In genomic region chr2:241263061-241263460, GRCh38 we compare ENCODE assay signal across 21 cellular contexts. TPM values are rescaled to one million over a fixed set of nuclear protein-coding genes. Genes with fewer than 3 reads are reported as not detected.
DNase-seq lines count a peak whose midpoint lies in the region; ATAC-seq and TF ChIP-seq lines count a peak whose summit lies in the region.
"Had no signal": no experiment of that assay in that cellular context is flagged by ENCODE, and none has a peak within 500 bp of the region (broad histone marks: within the 10 kb centered on the region; RNA-seq: fewer than 3 reads in every experiment).

No MANE protein-coding gene starts in this region.

- no peak for ATAC-seq in activated T-cell treated with anti-CD3 and anti-CD28 coated beads, Interleukin-2, amount 50 U/mL, for 72 hours (replicated peaks in 1 of 2)
- no peak for ATAC-seq in central memory CD8-positive, alpha-beta T cell (replicated peaks; ENCODE audit: extremely low read depth, poor library complexity, severe bottlenecking)
- ATAC-seq: HCT116, Panc1 had no signal

- peaks cover 87% of the 10 kb centered on the region for H4K20me1 ChIP-seq in osteoblast (ENCODE audit: insufficient read depth, low read length)

- no peaks in the 10 kb centered on the region for H3K27me3 Mint-ChIP-seq in activated T-cell treated with anti-CD3 and anti-CD28 coated beads, Interleukin-2, amount 50 U/mL, for 24 hours
- no peaks in the 10 kb centered on the region for H3K27me3 Mint-ChIP-seq in activated T-cell treated with anti-CD3 and anti-CD28 coated beads, Interleukin-2, amount 50 U/mL, for 72 hours (ENCODE audit: low read depth)
- H3K27me3 Mint-ChIP-seq in central memory CD8-positive, alpha-beta T cell: no peaks in the 10 kb centered on the region

- H3K9me3 Mint-ChIP-seq in activated T-cell treated with anti-CD3 and anti-CD28 coated beads, Interleukin-2, amount 50 U/mL, for 24 hours: no peaks in the 10 kb centered on the region
- no peaks in the 10 kb centered on the region for H3K9me3 Mint-ChIP-seq in activated T-cell treated with anti-CD3 and anti-CD28 coated beads, Interleukin-2, amount 50 U/mL, for 72 hours
- no peaks in the 10 kb centered on the region for H3K9me3 Mint-ChIP-seq in central memory CD8-positive, alpha-beta T cell

- no peak for DNase-seq in activated T-cell treated with anti-CD3 and anti-CD28 coated beads, Interleukin-2, amount 50 U/mL, for 24 hours
- DNase-seq in activated T-cell treated with anti-CD3 and anti-CD28 coated beads, Interleukin-2, amount 50 U/mL, for 72 hours: no peak
- DNase-seq in H7 (peak; percentile 12), osteoblast (ENCODE audit: insufficient read length, low spot score, missing footprints) (peak; percentile 26), NCI-H69 (lab: John Stamatoyannopoulos, UW) (no peak), NCI-H748 treated with DMSO at 0.1 percent for 48 hours (lab: John Stamatoyannopoulos, UW) (no peak), pons (ENCODE audit: low spot score) (no peak)
- DNase-seq in central memory CD8-positive, alpha-beta T cell (ENCODE audit: low spot score in 2 of 2): no peak
- DNase-seq: 8988T, DMS153, DND-41, GOT3, KBM-7, MG63, NCI-H1694, NCI-H2029 treated with DMSO at 0.1 percent for 48 hours, NCI-H446 treated with DMSO at 0.1 percent for 48 hours, NCI-H526, SHP77 treated with DMSO at 0.1 percent for 48 hours had no signal

- TF ChIP-seq CTCF in osteoblast (IDR thresholded peaks at IDR 0.05; ENCODE audit: extremely low read depth, low read depth, low read length): no peak

- H3K27ac ChIP-seq in osteoblast (ENCODE audit: low read depth, low read length): no peak overlapping the region

- peaks cover 6% of the 10 kb centered on the region for H3K4me1 Mint-ChIP-seq in activated T-cell treated with anti-CD3 and anti-CD28 coated beads, Interleukin-2, amount 50 U/mL, for 24 hours (ENCODE audit: low read depth)
- no peaks in the 10 kb centered on the region for H3K4me1 Mint-ChIP-seq in activated T-cell treated with anti-CD3 and anti-CD28 coated beads, Interleukin-2, amount 50 U/mL, for 72 hours (ENCODE audit: low read depth)
- H3K4me1 Mint-ChIP-seq in central memory CD8-positive, alpha-beta T cell: peaks cover 12% of the 10 kb centered on the region

- H3K4me1 ChIP-seq in osteoblast (ENCODE audit: insufficient read depth, low read length): peaks cover 5% of the 10 kb centered on the region

- no peak overlapping the region for H3K4me3 Mint-ChIP-seq in activated T-cell treated with anti-CD3 and anti-CD28 coated beads, Interleukin-2, amount 50 U/mL, for 24 hours
- H3K4me3 Mint-ChIP-seq in activated T-cell treated with anti-CD3 and anti-CD28 coated beads, Interleukin-2, amount 50 U/mL, for 72 hours: no peak overlapping the region
- H3K4me3 Mint-ChIP-seq in central memory CD8-positive, alpha-beta T cell: no peak overlapping the region

- H3K4me2 ChIP-seq in osteoblast (ENCODE audit: insufficient read depth, low read length): no peak overlapping the region

- peaks cover 92% of the 10 kb centered on the region for H3K36me3 Mint-ChIP-seq in activated T-cell treated with anti-CD3 and anti-CD28 coated beads, Interleukin-2, amount 50 U/mL, for 24 hours (ENCODE audit: low read depth)
- peaks cover 12 to 30% of the 10 kb centered on the region in 2 donors for H3K36me3 Mint-ChIP-seq in activated T-cell treated with anti-CD3 and anti-CD28 coated beads, Interleukin-2, amount 50 U/mL, for 72 hours (ENCODE audit: insufficient read depth in 2 of 2)
- peaks cover 42% of the 10 kb centered on the region for H3K36me3 Mint-ChIP-seq in central memory CD8-positive, alpha-beta T cell (ENCODE audit: insufficient read depth)

- no peak overlapping the region for H3K4me3 ChIP-seq in H7 (ENCODE audit: insufficient read depth, low read depth, low read length)
- H3K4me3 ChIP-seq in osteoblast (ENCODE audit: insufficient read depth, low read length): no peak overlapping the region
- H3K4me3 ChIP-seq: MG63 had no signal

- H2AFZ ChIP-seq in osteoblast (ENCODE audit: low read length): no peak overlapping the region

- peaks cover 94% of the 10 kb centered on the region for H3K79me2 ChIP-seq in osteoblast (ENCODE audit: insufficient read depth, low read length)

- H3K27ac Mint-ChIP-seq in activated T-cell treated with anti-CD3 and anti-CD28 coated beads, Interleukin-2, amount 50 U/mL, for 24 hours: peak overlapping the region; percentile 10
- H3K27ac Mint-ChIP-seq in activated T-cell treated with anti-CD3 and anti-CD28 coated beads, Interleukin-2, amount 50 U/mL, for 72 hours: no peak overlapping the region
- peak overlapping the region; percentile 77 for H3K27ac Mint-ChIP-seq in central memory CD8-positive, alpha-beta T cell (ENCODE audit: low read depth)

- no peaks in the 10 kb centered on the region for H3K9me3 ChIP-seq in osteoblast (ENCODE audit: low read depth, low read length)
- H3K9me3 ChIP-seq: MG63 had no signal

- H3K36me3 ChIP-seq in H7 (replicated peaks; ENCODE audit: control insufficient read depth, insufficient read depth, low read length) (peaks cover 45% of the 10 kb centered on the region), osteoblast (ENCODE audit: insufficient read depth, low read length) (peaks cover 97% of the 10 kb centered on the region)

- H3K27me3 ChIP-seq in H7 (ENCODE audit: control insufficient read depth, insufficient read depth, low read length) (no peaks in the 10 kb centered on the region), osteoblast (ENCODE audit: insufficient read depth, low read length) (no peaks in the 10 kb centered on the region)
- H3K27me3 ChIP-seq: MG63 had no signal

RNA-seq across cellular contexts. Expression of gene HDLBP, which starts 52.4 kb away (rescaled TPM):
- 100 to 1,000 TPM; 272 to 283 TPM for total RNA-seq in activated T-cell treated with anti-CD3 and anti-CD28 coated beads, Interleukin-2, amount 50 U/mL, for 72 hours
- 362 and 415 TPM in 2 replicates for total RNA-seq in H7 (2014; rRNA removed; shearing (Covaris generic))
- 1,414 and 1,418 TPM in 2 replicates for total RNA-seq in osteoblast

RNA-seq across cellular contexts. Expression of gene SEPTIN2, which starts 52.7 kb away (rescaled TPM):
- 100 to 1,000 TPM; 269 to 272 TPM for total RNA-seq in activated T-cell treated with anti-CD3 and anti-CD28 coated beads, Interleukin-2, amount 50 U/mL, for 72 hours
- total RNA-seq in H7 (2014; rRNA removed; shearing (Covaris generic)): 249 and 274 TPM in 2 replicates
- 394 and 418 TPM in 2 replicates for total RNA-seq in osteoblast

Comparison
In these comparisons a context has a peak if more than half of its experiments do, and no peak if none do; other contexts are left out.
1. DNase-seq: peak in H7 (single experiment) and osteoblast (single experiment); none in activated T-cell treated with anti-CD3 and anti-CD28 coated beads, Interleukin-2, amount 50 U/mL, for 24 hours (single experiment), activated T-cell treated with anti-CD3 and anti-CD28 coated beads, Interleukin-2, amount 50 U/mL, for 72 hours (0 of 2), central memory CD8-positive, alpha-beta T cell (0 of 2), NCI-H69 (single experiment), NCI-H748 treated with DMSO at 0.1 percent for 48 hours (single experiment) and pons (single experiment).